11 cellular contexts compared by ENCODE assay signal in the genomic region with DNA sequence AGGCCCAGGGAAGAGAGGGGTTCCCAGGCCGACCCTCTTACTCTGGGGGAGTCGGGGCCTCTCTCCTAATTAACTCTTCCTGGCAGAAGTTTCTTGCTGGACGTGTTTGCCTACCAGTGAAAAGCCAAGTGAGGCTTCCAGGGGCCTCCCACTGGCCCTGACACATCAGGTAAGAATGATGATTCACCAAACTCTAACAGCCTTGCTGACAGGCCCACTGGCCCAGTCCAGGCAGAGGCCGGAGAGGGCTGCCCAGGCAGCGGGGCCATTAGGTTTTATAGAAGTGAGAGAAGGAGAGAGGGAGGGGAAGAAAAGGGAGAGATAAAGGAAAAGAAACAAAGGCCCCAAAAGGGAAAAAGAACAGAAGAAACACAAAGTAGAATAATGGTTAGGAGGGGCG. TPM values are rescaled to one million over a fixed set of nuclear protein-coding genes. Genes with fewer than 3 reads are reported as not detected.
A peak's percentile ranks its signal among the peaks of the same experiment; 100 is the strongest.
DNase-seq lines count a peak whose midpoint lies in the region; ATAC-seq lines count a peak whose summit lies in the region.
"Had no signal": no experiment of that assay in that cellular context is flagged by ENCODE, and none has a peak within 500 bp of the region (broad histone marks: within the 10 kb centered on the region; RNA-seq: fewer than 3 reads in every experiment).

No MANE protein-coding gene starts in this region.

- H3K4me3 ChIP-seq in CD4-positive, alpha-beta memory T cell (ENCODE audit: low read length in 2 of 2) = no peak overlapping the region
- H3K4me3 ChIP-seq in adipocyte (ENCODE audit: low read length) (no peak overlapping the region), mesendoderm (ENCODE audit: low read length) (no peak overlapping the region)

- POLR2A ChIA-PET in CD4-positive, alpha-beta memory T cell (lab: Charles Lee; ENCODE audit: partially characterized antibody) = no interaction called here

- H4K5ac ChIP-seq in mesendoderm (ENCODE audit: low read length) = no peak overlapping the region

- no peak overlapping the region for H3K56ac ChIP-seq in mesendoderm (ENCODE audit: low read length)

- H3K79me1 ChIP-seq in mesendoderm (ENCODE audit: low read length) = no peaks in the 10 kb centered on the region

- peaks cover 3 to 10% (median 6%) of the 10 kb centered on the region in 4 donors for H3K4me1 Mint-ChIP-seq in CD4-positive, alpha-beta memory T cell

- no CpG with 5 or more reads among the region's 6 CpGs for WGBS in mesendoderm (ENCODE audit: extremely low coverage, insufficient coverage, low lambda C conversion rate)

- CTCF ChIA-PET in CD4-positive, alpha-beta memory T cell (lab: Charles Lee; ENCODE audit: partially characterized antibody) = interaction anchor here (1.1 kb wide), 1 partner anchor 122 kb away, joined by 3 read pairs; no protein-coding TSS in a partner anchor

- H3K4me3 Mint-ChIP-seq in CD4-positive, alpha-beta memory T cell = peak overlapping the region; percentile 65 to 88 (median 80)

- no peak overlapping the region for H2BK5ac ChIP-seq in mesendoderm (ENCODE audit: low read length)

- H2BK120ac ChIP-seq in mesendoderm (ENCODE audit: low read depth, low read length) = no peak overlapping the region

- H3K23ac ChIP-seq in mesendoderm (ENCODE audit: low read length) = no peak overlapping the region

- H3K27me3 Mint-ChIP-seq in CD4-positive, alpha-beta memory T cell = peaks cover 3 to 12% of the 10 kb centered on the region in 2 donors

- peaks cover 5% of the 10 kb centered on the region for H3K4me1 ChIP-seq in CD4-positive, alpha-beta memory T cell (ENCODE audit: insufficient read depth, low read length)
- H3K4me1 ChIP-seq in adipocyte (ENCODE audit: control insufficient read depth, insufficient read depth, low read length) = no peaks in the 10 kb centered on the region
- H3K4me1 ChIP-seq in mesendoderm (ENCODE audit: control insufficient read depth, low read depth, low read length) = no peaks in the 10 kb centered on the region

- H2BK15ac ChIP-seq in mesendoderm (replicated peaks; ENCODE audit: low read depth) = no peak overlapping the region

- H2AK5ac ChIP-seq in mesendoderm (ENCODE audit: low read length) = no peak overlapping the region

- H3K9me3 ChIP-seq in CD4-positive, alpha-beta memory T cell (ENCODE audit: control insufficient read depth in 1 of 2, low read length in 2 of 2) = no peaks in the 10 kb centered on the region
- H3K9me3 ChIP-seq in adipocyte (ENCODE audit: control insufficient read depth, low read length) = no peaks in the 10 kb centered on the region

- H3K27me3 ChIP-seq in CD4-positive, alpha-beta memory T cell (ENCODE audit: insufficient read depth, low read length) = no peaks in the 10 kb centered on the region
- peaks cover 17% of the 10 kb centered on the region for H3K27me3 ChIP-seq in adipocyte (replicated peaks; ENCODE audit: control insufficient read depth, insufficient read depth, low read length)
- H3K27me3 ChIP-seq in mesendoderm (ENCODE audit: insufficient read depth, low read length, poor library complexity) = no peaks in the 10 kb centered on the region

- no peak overlapping the region for H3K18ac ChIP-seq in mesendoderm (ENCODE audit: low read length)

- no peak overlapping the region for H3K27ac ChIP-seq in CD4-positive, alpha-beta memory T cell (ENCODE audit: low read depth, low read length)
- H3K27ac ChIP-seq in mesendoderm (ENCODE audit: low read depth, low read length) = no peak overlapping the region

- no peaks in the 10 kb centered on the region for H3K79me2 ChIP-seq in mesendoderm (ENCODE audit: control insufficient read depth, insufficient read depth, low read length)

- H4K8ac ChIP-seq in mesendoderm (ENCODE audit: low read depth, low read length) = no peak overlapping the region

- no peak for DNase-seq in CD4-positive, alpha-beta memory T cell
- peak; percentile 87 for DNase-seq in HT1080 (ENCODE audit: low read depth)
- DNase-seq in adipocyte (ENCODE audit: low read depth) = peak; percentile 6
- DNase-seq in mesendoderm = peak; percentile 76
- DNase-seq in G401 (ENCODE audit: low spot score) = no peak
- DNase-seq: activated naive CD4-positive, alpha-beta T cell; foreskin melanocyte; NCI-H187 treated with DMSO at 0.1 percent for 48 hours had no signal

- no peak for ATAC-seq in HG03457 (IDR thresholded peaks at IDR 0.05; ENCODE audit: unreplicated experiment)
- ATAC-seq in GM18519 (IDR thresholded peaks at IDR 0.05; ENCODE audit: low FRiP score, unreplicated experiment) = no peak
- no peak for ATAC-seq in GM19351 (IDR thresholded peaks at IDR 0.05; ENCODE audit: unreplicated experiment)

- intact Hi-C loops in CD4-positive, alpha-beta memory T cell (cut with micrococcal nuclease) = loop anchor here (5.0 kb wide), 1 partner anchor 90 kb away; no protein-coding TSS in a partner anchor

- in situ Hi-C loops in G401 (cut with HindIII; ENCODE audit: low sequenced_read_pairs) = no loop called here

- H3K4ac ChIP-seq in mesendoderm (ENCODE audit: low read depth, low read length) = no peak overlapping the region

- no peaks in the 10 kb centered on the region for H3K9me3 Mint-ChIP-seq in CD4-positive, alpha-beta memory T cell

- H3K36me3 Mint-ChIP-seq in CD4-positive, alpha-beta memory T cell = no peaks in the 10 kb centered on the region

- H3K9ac ChIP-seq in adipocyte (ENCODE audit: low read length) (no peak overlapping the region), mesendoderm (ENCODE audit: low read length) (no peak overlapping the region)

- H3K36me3 ChIP-seq in CD4-positive, alpha-beta memory T cell (ENCODE audit: insufficient read depth, low read length) = no peaks in the 10 kb centered on the region
- H3K36me3 ChIP-seq in adipocyte (ENCODE audit: control insufficient read depth, insufficient read depth, low read length, severe bottlenecking) (no peaks in the 10 kb centered on the region), mesendoderm (ENCODE audit: control insufficient read depth, insufficient read depth, low read length) (no peaks in the 10 kb centered on the region)

- H3K4me2 ChIP-seq in mesendoderm (ENCODE audit: low read length) = no peak overlapping the region

- H3K27ac Mint-ChIP-seq in CD4-positive, alpha-beta memory T cell = peak overlapping the region in 5 of 7 donors; percentile 46 to 88 (median 64)

RNA-seq across cellular contexts. Expression of a gene that starts 50.8 kb away (rescaled TPM):
- total RNA-seq in CD4-positive, alpha-beta memory T cell = not detected
- polyA plus RNA-seq in CD4-positive, alpha-beta memory T cell = not detected
- not detected in 2 replicates for total RNA-seq in HT1080 (2014; rRNA removed; shearing (Covaris generic))
- 0.06 TPM in 1 of 2 replicates, not detected in the other for polyA plus RNA-seq in HT1080 (2015; cell fraction: cytosol; rRNA removed)
- polyA plus RNA-seq in HT1080 (2015; cell fraction: nucleus; rRNA removed) = 0.04 TPM in 1 of 2 replicates, not detected in the other
- 0.01 TPM for polyA plus RNA-seq in mesendoderm (2013, experiment 1 of 2)
- 0.04 TPM for polyA plus RNA-seq in mesendoderm (2013, experiment 2 of 2)
- not detected in 2 replicates for total RNA-seq in G401 (2014; rRNA removed; shearing (Covaris generic))

Comparison
In these comparisons a context has a peak if more than half of its experiments do, and no peak if none do; other contexts are left out.
1. DNase-seq: peak in HT1080 (single experiment), adipocyte (single experiment) and mesendoderm (single experiment); none in CD4-positive, alpha-beta memory T cell (0 of 5) and G401 (single experiment).